Comparison of ENCODE assay signal across 1 cellular context in the genomic region with DNA sequence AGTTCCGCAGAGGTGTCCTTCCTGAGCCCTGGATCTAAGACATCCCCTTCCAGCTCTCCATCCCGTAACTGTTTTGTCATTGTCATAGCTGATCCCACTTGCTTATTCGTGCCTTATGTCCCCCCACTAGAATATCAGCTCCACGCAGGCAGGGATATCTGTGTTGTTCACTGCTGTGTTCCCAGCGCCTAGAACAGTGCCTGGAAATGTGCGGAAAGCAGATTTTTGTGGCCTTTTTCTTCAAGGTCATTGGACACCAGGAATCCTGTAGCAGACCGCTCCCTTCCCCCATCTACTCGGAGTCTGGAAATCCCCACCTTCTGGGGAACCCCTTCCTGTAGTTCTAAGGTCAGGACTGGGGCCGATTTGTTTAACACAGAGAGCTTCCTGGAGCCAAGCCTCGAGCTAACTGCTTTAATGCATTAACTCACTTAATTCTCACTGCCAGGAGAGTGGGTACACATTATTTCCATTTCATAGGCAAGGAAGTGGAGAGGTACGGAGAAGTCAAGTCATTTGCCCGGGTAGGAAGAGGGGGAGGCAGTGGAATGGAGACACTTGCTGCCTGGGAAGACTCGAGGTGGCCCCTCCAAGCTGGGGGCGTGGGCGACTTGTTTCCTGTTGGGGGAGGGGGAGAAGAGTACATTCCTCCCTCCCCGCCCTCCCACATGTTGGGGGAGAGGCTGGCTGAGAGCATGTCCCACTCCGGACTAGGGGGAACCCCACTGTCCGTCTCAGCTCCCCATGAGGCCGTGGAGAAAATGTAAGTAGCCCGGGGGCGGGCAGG.
A peak's percentile ranks its signal among the peaks of the same experiment; 100 is the strongest.
TF ChIP-seq lines count a peak whose summit lies in the region.

No MANE protein-coding gene starts in this region.

TF ChIP-seq in HepG2, 621 proteins besides CTCF, POLR2A, EP300 and RAD21 (continued from another document and continues in another):
- TF ChIP-seq, protein P1, sequence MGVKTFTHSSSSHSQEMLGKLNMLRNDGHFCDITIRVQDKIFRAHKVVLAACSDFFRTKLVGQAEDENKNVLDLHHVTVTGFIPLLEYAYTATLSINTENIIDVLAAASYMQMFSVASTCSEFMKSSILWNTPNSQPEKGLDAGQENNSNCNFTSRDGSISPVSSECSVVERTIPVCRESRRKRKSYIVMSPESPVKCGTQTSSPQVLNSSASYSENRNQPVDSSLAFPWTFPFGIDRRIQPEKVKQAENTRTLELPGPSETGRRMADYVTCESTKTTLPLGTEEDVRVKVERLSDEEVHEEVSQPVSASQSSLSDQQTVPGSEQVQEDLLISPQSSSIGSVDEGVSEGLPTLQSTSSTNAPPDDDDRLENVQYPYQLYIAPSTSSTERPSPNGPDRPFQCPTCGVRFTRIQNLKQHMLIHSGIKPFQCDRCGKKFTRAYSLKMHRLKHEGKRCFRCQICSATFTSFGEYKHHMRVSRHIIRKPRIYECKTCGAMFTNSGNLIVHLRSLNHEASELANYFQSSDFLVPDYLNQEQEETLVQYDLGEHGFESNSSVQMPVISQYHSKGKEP (CRISPR knock-in tag; IDR thresholded peaks at IDR 0.05): no peak
- no peak for TF ChIP-seq SATB2 (CRISPR knock-in tag; IDR thresholded peaks at IDR 0.05)
- no peak for TF ChIP-seq NFRKB (IDR thresholded peaks at IDR 0.05)
- no peak for TF ChIP-seq CHD4 (IDR thresholded peaks at IDR 0.05; ENCODE audit: borderline replicate concordance, low read length)
- no peak for TF ChIP-seq ZBTB7B (CRISPR knock-in tag; IDR thresholded peaks at IDR 0.05)
- no peak for TF ChIP-seq ZNF10 (CRISPR knock-in tag; IDR thresholded peaks at IDR 0.05; ENCODE audit: borderline replicate concordance, low read depth)
- no peak for TF ChIP-seq KMT2B (CRISPR knock-in tag; IDR thresholded peaks at IDR 0.05)
- TF ChIP-seq ZNF510 (CRISPR knock-in tag; IDR thresholded peaks at IDR 0.05; ENCODE audit: low read depth): 0 out of 2 replicates have a peak, but pooled peaks have one; percentile 4
- TF ChIP-seq PAX8 (CRISPR knock-in tag; IDR thresholded peaks at IDR 0.05; ENCODE audit: borderline replicate concordance): no peak
- no peak for TF ChIP-seq ZNF7 (CRISPR knock-in tag; IDR thresholded peaks at IDR 0.05)
- no peak for TF ChIP-seq HOXD1 (CRISPR knock-in tag; IDR thresholded peaks at IDR 0.05)
- no peak for TF ChIP-seq ZC3H4 (CRISPR knock-in tag; IDR thresholded peaks at IDR 0.05; ENCODE audit: borderline replicate concordance)
- TF ChIP-seq, protein P2, sequence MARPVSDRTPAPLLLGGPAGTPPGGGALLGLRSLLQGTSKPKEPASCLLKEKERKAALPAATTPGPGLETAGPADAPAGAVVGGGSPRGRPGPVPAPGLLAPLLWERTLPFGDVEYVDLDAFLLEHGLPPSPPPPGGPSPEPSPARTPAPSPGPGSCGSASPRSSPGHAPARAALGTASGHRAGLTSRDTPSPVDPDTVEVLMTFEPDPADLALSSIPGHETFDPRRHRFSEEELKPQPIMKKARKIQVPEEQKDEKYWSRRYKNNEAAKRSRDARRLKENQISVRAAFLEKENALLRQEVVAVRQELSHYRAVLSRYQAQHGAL (CRISPR knock-in tag; IDR thresholded peaks at IDR 0.05; ENCODE audit: not compliant biosample characterization): no peak
- TF ChIP-seq, protein P3, sequence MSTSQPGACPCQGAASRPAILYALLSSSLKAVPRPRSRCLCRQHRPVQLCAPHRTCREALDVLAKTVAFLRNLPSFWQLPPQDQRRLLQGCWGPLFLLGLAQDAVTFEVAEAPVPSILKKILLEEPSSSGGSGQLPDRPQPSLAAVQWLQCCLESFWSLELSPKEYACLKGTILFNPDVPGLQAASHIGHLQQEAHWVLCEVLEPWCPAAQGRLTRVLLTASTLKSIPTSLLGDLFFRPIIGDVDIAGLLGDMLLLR (CRISPR knock-in tag; IDR thresholded peaks at IDR 0.05): 0 out of 2 replicates have a peak, but pooled peaks have one; percentile 34
- TF ChIP-seq, protein P4, sequence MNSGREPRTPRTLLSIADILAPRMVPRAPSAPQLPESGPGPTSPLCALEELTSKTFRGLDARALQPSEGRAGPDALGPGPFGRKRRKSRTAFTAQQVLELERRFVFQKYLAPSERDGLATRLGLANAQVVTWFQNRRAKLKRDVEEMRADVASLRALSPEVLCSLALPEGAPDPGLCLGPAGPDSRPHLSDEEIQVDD (CRISPR knock-in tag; IDR thresholded peaks at IDR 0.05; ENCODE audit: borderline replicate concordance): no peak
- no peak for TF ChIP-seq ZNF337 (CRISPR knock-in tag; IDR thresholded peaks at IDR 0.05; ENCODE audit: borderline replicate concordance, low read depth)
- no peak for TF ChIP-seq ESRRA (CRISPR knock-in tag; IDR thresholded peaks at IDR 0.05; ENCODE audit: low read depth)
- TF ChIP-seq, protein P5, sequence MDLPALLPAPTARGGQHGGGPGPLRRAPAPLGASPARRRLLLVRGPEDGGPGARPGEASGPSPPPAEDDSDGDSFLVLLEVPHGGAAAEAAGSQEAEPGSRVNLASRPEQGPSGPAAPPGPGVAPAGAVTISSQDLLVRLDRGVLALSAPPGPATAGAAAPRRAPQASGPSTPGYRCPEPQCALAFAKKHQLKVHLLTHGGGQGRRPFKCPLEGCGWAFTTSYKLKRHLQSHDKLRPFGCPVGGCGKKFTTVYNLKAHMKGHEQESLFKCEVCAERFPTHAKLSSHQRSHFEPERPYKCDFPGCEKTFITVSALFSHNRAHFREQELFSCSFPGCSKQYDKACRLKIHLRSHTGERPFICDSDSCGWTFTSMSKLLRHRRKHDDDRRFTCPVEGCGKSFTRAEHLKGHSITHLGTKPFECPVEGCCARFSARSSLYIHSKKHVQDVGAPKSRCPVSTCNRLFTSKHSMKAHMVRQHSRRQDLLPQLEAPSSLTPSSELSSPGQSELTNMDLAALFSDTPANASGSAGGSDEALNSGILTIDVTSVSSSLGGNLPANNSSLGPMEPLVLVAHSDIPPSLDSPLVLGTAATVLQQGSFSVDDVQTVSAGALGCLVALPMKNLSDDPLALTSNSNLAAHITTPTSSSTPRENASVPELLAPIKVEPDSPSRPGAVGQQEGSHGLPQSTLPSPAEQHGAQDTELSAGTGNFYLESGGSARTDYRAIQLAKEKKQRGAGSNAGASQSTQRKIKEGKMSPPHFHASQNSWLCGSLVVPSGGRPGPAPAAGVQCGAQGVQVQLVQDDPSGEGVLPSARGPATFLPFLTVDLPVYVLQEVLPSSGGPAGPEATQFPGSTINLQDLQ (CRISPR knock-in tag; IDR thresholded peaks at IDR 0.05): no peak
- no peak for TF ChIP-seq ZFP36L2 (CRISPR knock-in tag; IDR thresholded peaks at IDR 0.05)
- no peak for TF ChIP-seq REXO4 (CRISPR knock-in tag; IDR thresholded peaks at IDR 0.05; ENCODE audit: borderline replicate concordance)
- TF ChIP-seq ZNF382 (CRISPR knock-in tag; IDR thresholded peaks at IDR 0.05; ENCODE audit: borderline replicate concordance): no peak
- TF ChIP-seq RXRB (CRISPR knock-in tag; IDR thresholded peaks at IDR 0.05; ENCODE audit: borderline replicate concordance): no peak
- TF ChIP-seq ZNF136 (CRISPR knock-in tag; IDR thresholded peaks at IDR 0.05; ENCODE audit: low read depth): no peak
- TF ChIP-seq, protein P6, sequence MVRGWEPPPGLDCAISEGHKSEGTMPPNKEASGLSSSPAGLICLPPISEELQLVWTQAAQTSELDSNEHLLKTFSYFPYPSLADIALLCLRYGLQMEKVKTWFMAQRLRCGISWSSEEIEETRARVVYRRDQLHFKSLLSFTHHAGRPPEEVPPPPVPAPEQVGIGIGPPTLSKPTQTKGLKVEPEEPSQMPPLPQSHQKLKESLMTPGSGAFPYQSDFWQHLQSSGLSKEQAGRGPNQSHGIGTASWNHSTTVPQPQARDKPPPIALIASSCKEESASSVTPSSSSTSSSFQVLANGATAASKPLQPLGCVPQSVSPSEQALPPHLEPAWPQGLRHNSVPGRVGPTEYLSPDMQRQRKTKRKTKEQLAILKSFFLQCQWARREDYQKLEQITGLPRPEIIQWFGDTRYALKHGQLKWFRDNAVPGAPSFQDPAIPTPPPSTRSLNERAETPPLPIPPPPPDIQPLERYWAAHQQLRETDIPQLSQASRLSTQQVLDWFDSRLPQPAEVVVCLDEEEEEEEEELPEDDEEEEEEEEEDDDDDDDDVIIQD (CRISPR knock-in tag; IDR thresholded peaks at IDR 0.05; ENCODE audit: low read depth): no peak
- no peak for TF ChIP-seq ZNF629 (CRISPR knock-in tag; conservative IDR thresholded peaks at IDR 0.05)
- TF ChIP-seq, protein P7, sequence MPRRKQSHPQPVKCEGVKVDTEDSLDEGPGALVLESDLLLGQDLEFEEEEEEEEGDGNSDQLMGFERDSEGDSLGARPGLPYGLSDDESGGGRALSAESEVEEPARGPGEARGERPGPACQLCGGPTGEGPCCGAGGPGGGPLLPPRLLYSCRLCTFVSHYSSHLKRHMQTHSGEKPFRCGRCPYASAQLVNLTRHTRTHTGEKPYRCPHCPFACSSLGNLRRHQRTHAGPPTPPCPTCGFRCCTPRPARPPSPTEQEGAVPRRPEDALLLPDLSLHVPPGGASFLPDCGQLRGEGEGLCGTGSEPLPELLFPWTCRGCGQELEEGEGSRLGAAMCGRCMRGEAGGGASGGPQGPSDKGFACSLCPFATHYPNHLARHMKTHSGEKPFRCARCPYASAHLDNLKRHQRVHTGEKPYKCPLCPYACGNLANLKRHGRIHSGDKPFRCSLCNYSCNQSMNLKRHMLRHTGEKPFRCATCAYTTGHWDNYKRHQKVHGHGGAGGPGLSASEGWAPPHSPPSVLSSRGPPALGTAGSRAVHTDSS (CRISPR knock-in tag; conservative IDR thresholded peaks at IDR 0.05): no peak
- no peak for TF ChIP-seq SPEN (CRISPR knock-in tag; IDR thresholded peaks at IDR 0.05; ENCODE audit: low read depth)
- no peak for TF ChIP-seq ZNF224 (CRISPR knock-in tag; IDR thresholded peaks at IDR 0.05)
- TF ChIP-seq ZNF235 (CRISPR knock-in tag; IDR thresholded peaks at IDR 0.05; ENCODE audit: borderline replicate concordance): 0 out of 2 replicates have a peak, but pooled peaks have one; percentile 21
- TF ChIP-seq ARNT2 (CRISPR knock-in tag; IDR thresholded peaks at IDR 0.05; ENCODE audit: low read depth): no peak
- peak; percentile 3; the same call in 1 of the 2 replicates for TF ChIP-seq YEATS2 (CRISPR knock-in tag; IDR thresholded peaks at IDR 0.05; ENCODE audit: borderline replicate concordance)
- TF ChIP-seq, protein P8, sequence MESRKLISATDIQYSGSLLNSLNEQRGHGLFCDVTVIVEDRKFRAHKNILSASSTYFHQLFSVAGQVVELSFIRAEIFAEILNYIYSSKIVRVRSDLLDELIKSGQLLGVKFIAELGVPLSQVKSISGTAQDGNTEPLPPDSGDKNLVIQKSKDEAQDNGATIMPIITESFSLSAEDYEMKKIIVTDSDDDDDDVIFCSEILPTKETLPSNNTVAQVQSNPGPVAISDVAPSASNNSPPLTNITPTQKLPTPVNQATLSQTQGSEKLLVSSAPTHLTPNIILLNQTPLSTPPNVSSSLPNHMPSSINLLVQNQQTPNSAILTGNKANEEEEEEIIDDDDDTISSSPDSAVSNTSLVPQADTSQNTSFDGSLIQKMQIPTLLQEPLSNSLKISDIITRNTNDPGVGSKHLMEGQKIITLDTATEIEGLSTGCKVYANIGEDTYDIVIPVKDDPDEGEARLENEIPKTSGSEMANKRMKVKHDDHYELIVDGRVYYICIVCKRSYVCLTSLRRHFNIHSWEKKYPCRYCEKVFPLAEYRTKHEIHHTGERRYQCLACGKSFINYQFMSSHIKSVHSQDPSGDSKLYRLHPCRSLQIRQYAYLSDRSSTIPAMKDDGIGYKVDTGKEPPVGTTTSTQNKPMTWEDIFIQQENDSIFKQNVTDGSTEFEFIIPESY (CRISPR knock-in tag; IDR thresholded peaks at IDR 0.05): no peak
- 0 out of 2 replicates have a peak, but pooled peaks have one; percentile 26 for TF ChIP-seq ZSCAN21 (CRISPR knock-in tag; IDR thresholded peaks at IDR 0.05; ENCODE audit: borderline replicate concordance)
- no peak for TF ChIP-seq ZNF180 (CRISPR knock-in tag; IDR thresholded peaks at IDR 0.05; ENCODE audit: borderline replicate concordance, low read depth)
- TF ChIP-seq MBD4 (IDR thresholded peaks at IDR 0.05; ENCODE audit: borderline replicate concordance, low read length): no peak
- no peak for TF ChIP-seq RFX5 (IDR thresholded peaks at IDR 0.05; ENCODE audit: low read depth, low read length)
- no peak; the same call in 1 of the 2 replicates for TF ChIP-seq ZBTB7A (CRISPR knock-in tag; IDR thresholded peaks at IDR 0.05)
- TF ChIP-seq, protein P9, sequence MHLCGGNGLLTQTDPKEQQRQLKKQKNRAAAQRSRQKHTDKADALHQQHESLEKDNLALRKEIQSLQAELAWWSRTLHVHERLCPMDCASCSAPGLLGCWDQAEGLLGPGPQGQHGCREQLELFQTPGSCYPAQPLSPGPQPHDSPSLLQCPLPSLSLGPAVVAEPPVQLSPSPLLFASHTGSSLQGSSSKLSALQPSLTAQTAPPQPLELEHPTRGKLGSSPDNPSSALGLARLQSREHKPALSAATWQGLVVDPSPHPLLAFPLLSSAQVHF (CRISPR knock-in tag; IDR thresholded peaks at IDR 0.05): no peak
- TF ChIP-seq ISX (CRISPR knock-in tag; conservative IDR thresholded peaks at IDR 0.05): no peak
- TF ChIP-seq DNMT1 (CRISPR knock-in tag; IDR thresholded peaks at IDR 0.05): no peak
- TF ChIP-seq, protein P10, sequence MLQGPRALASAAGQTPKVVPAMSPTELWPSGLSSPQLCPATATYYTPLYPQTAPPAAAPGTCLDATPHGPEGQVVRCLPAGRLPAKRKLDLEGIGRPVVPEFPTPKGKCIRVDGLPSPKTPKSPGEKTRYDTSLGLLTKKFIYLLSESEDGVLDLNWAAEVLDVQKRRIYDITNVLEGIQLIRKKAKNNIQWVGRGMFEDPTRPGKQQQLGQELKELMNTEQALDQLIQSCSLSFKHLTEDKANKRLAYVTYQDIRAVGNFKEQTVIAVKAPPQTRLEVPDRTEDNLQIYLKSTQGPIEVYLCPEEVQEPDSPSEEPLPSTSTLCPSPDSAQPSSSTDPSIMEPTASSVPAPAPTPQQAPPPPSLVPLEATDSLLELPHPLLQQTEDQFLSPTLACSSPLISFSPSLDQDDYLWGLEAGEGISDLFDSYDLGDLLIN (CRISPR knock-in tag; IDR thresholded peaks at IDR 0.05; ENCODE audit: borderline replicate concordance): no peak
- TF ChIP-seq SOX6 (IDR thresholded peaks at IDR 0.05): no peak
- TF ChIP-seq SOX6 (CRISPR knock-in tag; IDR thresholded peaks at IDR 0.05): no peak; the same call in none of the 2 replicates
- no peak for TF ChIP-seq RBAK (CRISPR knock-in tag; IDR thresholded peaks at IDR 0.05)
- no peak for TF ChIP-seq JUNB (CRISPR knock-in tag; IDR thresholded peaks at IDR 0.05; ENCODE audit: borderline replicate concordance)
- TF ChIP-seq, protein P11, sequence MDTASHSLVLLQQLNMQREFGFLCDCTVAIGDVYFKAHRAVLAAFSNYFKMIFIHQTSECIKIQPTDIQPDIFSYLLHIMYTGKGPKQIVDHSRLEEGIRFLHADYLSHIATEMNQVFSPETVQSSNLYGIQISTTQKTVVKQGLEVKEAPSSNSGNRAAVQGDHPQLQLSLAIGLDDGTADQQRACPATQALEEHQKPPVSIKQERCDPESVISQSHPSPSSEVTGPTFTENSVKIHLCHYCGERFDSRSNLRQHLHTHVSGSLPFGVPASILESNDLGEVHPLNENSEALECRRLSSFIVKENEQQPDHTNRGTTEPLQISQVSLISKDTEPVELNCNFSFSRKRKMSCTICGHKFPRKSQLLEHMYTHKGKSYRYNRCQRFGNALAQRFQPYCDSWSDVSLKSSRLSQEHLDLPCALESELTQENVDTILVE (CRISPR knock-in tag; IDR thresholded peaks at IDR 0.05): no peak
- peak; percentile 70; the same call in 1 of the 2 replicates for TF ChIP-seq ZNF674 (CRISPR knock-in tag; IDR thresholded peaks at IDR 0.05; ENCODE audit: low read depth)
- TF ChIP-seq ZC3H13 (CRISPR knock-in tag; IDR thresholded peaks at IDR 0.05): no peak
